In genomic region chr15:85772668-85773067, GRCh38 we compare ENCODE assay signal across 16 cellular contexts. TPM values are rescaled to one million over a fixed set of nuclear protein-coding genes. Genes with fewer than 3 reads are reported as not detected.
DNase-seq lines count a peak whose midpoint lies in the region; ATAC-seq, FAIRE-seq and TF ChIP-seq lines count a peak whose summit lies in the region.
"Had no signal": no experiment of that assay in that cellular context is flagged by ENCODE, and none has a peak within 500 bp of the region (broad histone marks: within the 10 kb centered on the region; RNA-seq: fewer than 3 reads in every experiment).

No MANE protein-coding gene starts in this region.

- H3K27me3 ChIP-seq in bronchial epithelial cell (ENCODE audit: control insufficient read depth, insufficient read depth, low read length) = no peaks in the 10 kb centered on the region
- H3K27me3 ChIP-seq in stomach = no peaks in the 10 kb centered on the region
- no peaks in the 10 kb centered on the region for H3K27me3 ChIP-seq in smooth muscle cell (ENCODE audit: low read depth)

- no peak for TF ChIP-seq POLR2A in stomach (IDR thresholded peaks at IDR 0.05)

- H2AFZ ChIP-seq in smooth muscle cell (ENCODE audit: low read depth) = no peak overlapping the region

- 36 to 75% (median 55%) methylated on average over 7 to 9 of the region's 9 CpGs for WGBS in stomach, 5 donors
- WGBS in smooth muscle cell (ENCODE audit: low lambda C conversion rate) = 97% methylated on average over 9 of the region's 9 CpGs

- ATAC-seq in left colon (peak; percentile 93), HG03139 (IDR thresholded peaks at IDR 0.05; ENCODE audit: unreplicated experiment) (no peak), HG03565 (IDR thresholded peaks at IDR 0.05; ENCODE audit: unreplicated experiment) (no peak)

- H3K4me1 ChIP-seq in stomach (peaks cover 11 to 29% (median 19%) of the 10 kb centered on the region in 4 donors), smooth muscle cell (ENCODE audit: low read depth) (no peaks in the 10 kb centered on the region)

- H3K4me2 ChIP-seq in smooth muscle cell = no peak overlapping the region

- no peak for TF ChIP-seq CTCF in bronchial epithelial cell (IDR thresholded peaks at IDR 0.05; ENCODE audit: insufficient read depth, low read length, severe bottlenecking)
- no peak for TF ChIP-seq CTCF in stomach (IDR thresholded peaks at IDR 0.05)
- TF ChIP-seq CTCF in smooth muscle cell (IDR thresholded peaks at IDR 0.05; ENCODE audit: borderline replicate concordance, insufficient read depth, poor library complexity, severe bottlenecking) = no peak

- H3K36me3 ChIP-seq in bronchial epithelial cell (ENCODE audit: control insufficient read depth, insufficient read depth, low read length) (peaks cover 5% of the 10 kb centered on the region), stomach (peaks cover 0 to 22% (median 19%) of the 10 kb centered on the region in 4 donors), smooth muscle cell (ENCODE audit: low read depth) (no peaks in the 10 kb centered on the region)

- H3K4me3 ChIP-seq in bronchial epithelial cell (ENCODE audit: low read depth, low read length) (no peak overlapping the region), stomach (no peak overlapping the region), smooth muscle cell (no peak overlapping the region)

- no peak overlapping the region for H3K9ac ChIP-seq in smooth muscle cell (ENCODE audit: low read depth)

- H3K27ac ChIP-seq in stomach = peak overlapping the region in 4 of 5 donors; percentile 67 to 77 (median 70)
- H3K27ac ChIP-seq in smooth muscle cell (ENCODE audit: low read depth) = no peak overlapping the region

- no peaks in the 10 kb centered on the region for H3K9me3 ChIP-seq in stomach
- H3K9me3 ChIP-seq in smooth muscle cell (replicated peaks; ENCODE audit: low read depth) = no peaks in the 10 kb centered on the region

- no peaks in the 10 kb centered on the region for H3F3A ChIP-seq in smooth muscle cell (ENCODE audit: low read depth)

- H3K79me2 ChIP-seq in smooth muscle cell (ENCODE audit: low read depth) = peaks cover 28% of the 10 kb centered on the region

- FAIRE-seq in bronchial epithelial cell (lab: Jason Lieb, UNC) = no peak
- FAIRE-seq: endothelial cell of umbilical vein, HTR-8/SVneo had no signal

- peak; percentile 15 for DNase-seq in DMS79 treated with DMSO at 0.1 percent for 48 hours (lab: John Stamatoyannopoulos, UW)
- no peak for DNase-seq in DMS79 (lab: John Stamatoyannopoulos, UW)
- DNase-seq in bronchial epithelial cell (ENCODE audit: low read depth) = peak; percentile 73
- DNase-seq in left colon = peak in 1 of 2 donors; percentile 57
- peak; percentile 75 for DNase-seq in stomach
- no peak for DNase-seq in smooth muscle cell (lab: John Stamatoyannopoulos, UW; ENCODE audit: unreplicated experiment)
- DNase-seq: 8988T; activated CD4-positive, alpha-beta memory T cell treated with anti-CD3 and anti-CD28 coated beads, Interleukin-2, amount 10 ng/mL, durations not matched to agents 7 days and 5 days; activated gamma-delta T cell; hippocampal formation; NCI-H524 treated with DMSO at 0.1 percent for 48 hours; T-helper 9 cell had no signal

- no peak for TF ChIP-seq EP300 in stomach (IDR thresholded peaks at IDR 0.05)

- intact Hi-C loops in left colon (cut with DNase I, micrococcal nuclease) = no loop called here
- intact Hi-C loops in stomach (cut with DNase I; ENCODE audit: low total_unique reads) = no loop called here

- peaks cover 75% of the 10 kb centered on the region for H4K20me1 ChIP-seq in smooth muscle cell (ENCODE audit: low read depth)

RNA-seq across cellular contexts. Expression of gene KLHL25, which starts 22.1 kb away (rescaled TPM):
- total RNA-seq in bronchial epithelial cell = 4.7 and 5.6 TPM in 2 replicates
- 1 to 10 TPM; 6.0 to 6.8 TPM for total RNA-seq in left colon
- total RNA-seq in stomach = 10 to 100 TPM in 1 of 5 donors, 1 to 10 TPM in 4; 1.2 to 36.2 (median 6.4) TPM
- polyA plus RNA-seq in stomach = 1 to 10 TPM; 4.3 to 6.4 (median 5.2) TPM
- total RNA-seq in smooth muscle cell = 5.0 and 10.1 TPM in 2 replicates
- 5.1 and 6.7 TPM in 2 replicates for polyA plus RNA-seq in smooth muscle cell

Comparison
In these comparisons a context has a peak if more than half of its experiments do, and no peak if none do; other contexts are left out.
1. DNase-seq: peak in DMS79 treated with DMSO at 0.1 percent for 48 hours (single experiment), bronchial epithelial cell (single experiment) and stomach (single experiment); none in DMS79 (single experiment) and smooth muscle cell (single experiment).